Comparison of ENCODE assay signal across 21 cellular contexts in the genomic region with DNA sequence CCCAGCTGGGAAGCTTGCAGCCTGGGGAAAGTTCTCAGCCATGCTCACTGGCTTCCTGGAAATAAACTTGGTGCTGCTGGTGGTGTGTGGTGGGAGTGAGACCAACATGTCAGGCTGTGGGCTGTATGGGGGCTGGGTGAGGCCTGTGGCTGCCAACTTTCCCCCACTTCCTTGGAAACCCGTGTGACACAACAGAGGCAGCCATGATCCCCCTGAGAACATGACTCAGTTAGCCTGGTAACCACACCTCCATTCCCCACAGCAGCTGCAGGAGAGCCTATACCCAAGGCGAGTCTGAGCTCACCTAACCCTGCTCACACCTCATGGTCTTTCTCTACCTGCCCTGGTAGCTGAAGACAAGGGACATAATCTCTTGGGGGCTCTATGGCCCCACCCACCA.
"Had no signal": no experiment of that assay in that cellular context is flagged by ENCODE, and none has a peak within 500 bp of the region (broad histone marks: within the 10 kb centered on the region; RNA-seq: fewer than 3 reads in every experiment).

No MANE protein-coding gene starts in this region.

- H2AFZ ChIP-seq: hepatocyte, neural progenitor cell had no signal

- H3K27ac ChIP-seq: coronary artery, hepatocyte, neural progenitor cell, pancreas, sigmoid colon, spleen, thoracic aorta, upper lobe of left lung had no signal

- H3K4me1 ChIP-seq: neural progenitor cell, pancreas, sigmoid colon, spleen, upper lobe of left lung had no signal

- ATAC-seq: activated CD4-positive, alpha-beta T cell treated with anti-CD3 and anti-CD28 coated beads for 36 hours; naive thymus-derived CD4-positive, alpha-beta T cell; pancreas; stimulated activated memory B cell treated with anti-CD40 and anti-IgM and Interleukin-4, amounts not matched to agents 10 μg/mL and 1 μg/mL and 100 μg/mL, for 72 hours had no signal

- H3K4me3 Mint-ChIP-seq: activated CD4-positive, alpha-beta T cell treated with anti-CD3 and anti-CD28 coated beads for 36 hours; activated naive CD8-positive, alpha-beta T cell treated with anti-CD3 and anti-CD28 coated beads for 36 hours; activated T-helper 1 cell treated with anti-CD3 and anti-CD28 coated beads, Interleukin-12 subunit alpha, Interleukin-12 subunit beta, Interleukin-2, Interleukin-4 antibody, amounts not matched to agents 30 ng/mL and 10 ng/mL and 1 ng/mL, durations not matched to agents 14 hours and 24 hours and 36 hours; brain; naive thymus-derived CD4-positive, alpha-beta T cell; neural progenitor cell; stimulated activated memory B cell treated with anti-CD40 and anti-IgM and Interleukin-4, amounts not matched to agents 10 μg/mL and 1 μg/mL and 100 μg/mL, for 72 hours had no signal

- H3K4me3 ChIP-seq: coronary artery, hepatocyte, neural progenitor cell, pancreas, sigmoid colon, spleen, thoracic aorta, upper lobe of left lung had no signal

- H3K27ac Mint-ChIP-seq: activated CD4-positive, alpha-beta T cell treated with anti-CD3 and anti-CD28 coated beads for 36 hours; activated naive CD8-positive, alpha-beta T cell treated with anti-CD3 and anti-CD28 coated beads for 36 hours; activated T-helper 1 cell treated with anti-CD3 and anti-CD28 coated beads, Interleukin-12 subunit alpha, Interleukin-12 subunit beta, Interleukin-2, Interleukin-4 antibody, amounts not matched to agents 30 ng/mL and 10 ng/mL and 1 ng/mL, durations not matched to agents 14 hours and 24 hours and 36 hours; brain; naive thymus-derived CD4-positive, alpha-beta T cell; neural progenitor cell; stimulated activated memory B cell treated with anti-CD40 and anti-IgM and Interleukin-4, amounts not matched to agents 10 μg/mL and 1 μg/mL and 100 μg/mL, for 72 hours had no signal

- H3K36me3 Mint-ChIP-seq: activated naive CD8-positive, alpha-beta T cell treated with anti-CD3 and anti-CD28 coated beads for 36 hours; brain; neural progenitor cell; stimulated activated memory B cell treated with anti-CD40 and anti-IgM and Interleukin-4, amounts not matched to agents 10 μg/mL and 1 μg/mL and 100 μg/mL, for 72 hours had no signal

- FAIRE-seq: endometrium, islet of Langerhans, pancreas, TTC549 had no signal

- H3K4me2 ChIP-seq: hepatocyte, neural progenitor cell had no signal

- H3K36me3 ChIP-seq: neural progenitor cell, pancreas, sigmoid colon, spleen, thoracic aorta, upper lobe of left lung had no signal

- H3K27me3 ChIP-seq: hepatocyte, neural progenitor cell, pancreas, sigmoid colon, spleen, upper lobe of left lung had no signal

- DNase-seq: activated CD4-positive, alpha-beta T cell treated with anti-CD3 and anti-CD28 coated beads for 36 hours; activated CD4-positive, alpha-beta T cell treated with anti-CD3 and anti-CD28 coated beads, Interleukin-2, amount 50 U/mL, for 48 hours; activated naive CD8-positive, alpha-beta T cell treated with anti-CD3 and anti-CD28 coated beads for 36 hours; amygdala; naive thymus-derived CD4-positive, alpha-beta T cell; sigmoid colon; spleen; stimulated activated CD4-positive, alpha-beta T cell treated with anti-CD3 and anti-CD28 coated beads, Interleukin-4, amount 100 ng/mL, for 4 hours; T-helper 2 cell; upper lobe of left lung had no signal

- H3K9ac ChIP-seq: neural progenitor cell had no signal

- H3K79me2 ChIP-seq: hepatocyte had no signal

- H3K4me1 Mint-ChIP-seq: activated CD4-positive, alpha-beta T cell treated with anti-CD3 and anti-CD28 coated beads for 36 hours; activated naive CD8-positive, alpha-beta T cell treated with anti-CD3 and anti-CD28 coated beads for 36 hours; brain; naive thymus-derived CD4-positive, alpha-beta T cell; neural progenitor cell; stimulated activated memory B cell treated with anti-CD40 and anti-IgM and Interleukin-4, amounts not matched to agents 10 μg/mL and 1 μg/mL and 100 μg/mL, for 72 hours had no signal

- H3K9me3 ChIP-seq: pancreas, thoracic aorta had no signal
